ENCODE assay signal across 7 cellular contexts in genomic region chr19:34232566-34233481, GRCh38. TPM values are rescaled to one million over a fixed set of nuclear protein-coding genes. Genes with fewer than 3 reads are reported as not detected.
DNase-seq lines count a peak whose midpoint lies in the region; ATAC-seq and TF ChIP-seq lines count a peak whose summit lies in the region.

No MANE protein-coding gene starts in this region.

- H3K4ac ChIP-seq in trophoblast cell (ENCODE audit: low read depth, low read length): no peak overlapping the region

- H3K23ac ChIP-seq in trophoblast cell (ENCODE audit: low read length): no peak overlapping the region

- no peak overlapping the region for H4K91ac ChIP-seq in trophoblast cell (ENCODE audit: low read depth, low read length)

- H2BK120ac ChIP-seq in trophoblast cell (ENCODE audit: insufficient read depth, low read length, poor library complexity): no peak overlapping the region

- no peaks in the 10 kb centered on the region for H3K79me2 ChIP-seq in trophoblast cell (ENCODE audit: control insufficient read depth, insufficient read depth, low read length, poor library complexity)

- CTCF ChIA-PET in activated CD4-positive, alpha-beta memory T cell treated with anti-CD3 and anti-CD28 coated beads, Interleukin-2, amount 10 ng/mL, durations not matched to agents 7 days and 5 days (lab: Charles Lee): interaction anchor here (0.5 to 2.1 kb wide), 10 partner anchors 8 to 127 kb away, joined by 3 to 6 read pairs (median 3); partner anchors contain the start of gene LSM14A

- no peaks in the 10 kb centered on the region for H3K27me3 ChIP-seq in trophoblast cell (ENCODE audit: insufficient read depth, low read length)

- H3K9me3 Mint-ChIP-seq in activated CD4-positive, alpha-beta memory T cell treated with anti-CD3 and anti-CD28 coated beads, Interleukin-2, amount 10 ng/mL, durations not matched to agents 7 days and 5 days: no peaks in the 10 kb centered on the region

- peaks cover 33% of the 10 kb centered on the region for H3K36me3 Mint-ChIP-seq in activated CD4-positive, alpha-beta memory T cell treated with anti-CD3 and anti-CD28 coated beads, Interleukin-2, amount 10 ng/mL, durations not matched to agents 7 days and 5 days (ENCODE audit: low read depth)

- H3K4me3 ChIP-seq in foreskin fibroblast (ENCODE audit: low read depth in 1 of 2, low read length in 2 of 2) (peak overlapping the region in 1 of 2 donors; percentile 21), trophoblast cell (ENCODE audit: low read depth, low read length) (no peak overlapping the region)

- peak overlapping the region; percentile 85 for H3K27ac Mint-ChIP-seq in activated CD4-positive, alpha-beta memory T cell treated with anti-CD3 and anti-CD28 coated beads, Interleukin-2, amount 10 ng/mL, durations not matched to agents 7 days and 5 days

- peak overlapping the region; percentile 63 for H2BK12ac ChIP-seq in trophoblast cell (ENCODE audit: low read length)

- H3K4me3 Mint-ChIP-seq in activated CD4-positive, alpha-beta memory T cell treated with anti-CD3 and anti-CD28 coated beads, Interleukin-2, amount 10 ng/mL, durations not matched to agents 7 days and 5 days: peak overlapping the region; percentile 58

- ATAC-seq in GM18499 (IDR thresholded peaks at IDR 0.05; ENCODE audit: insufficient read depth, unreplicated experiment): peak; percentile 51
- peak; percentile 62 for ATAC-seq in HG03354 (IDR thresholded peaks at IDR 0.05; ENCODE audit: poor library complexity, severe bottlenecking, unreplicated experiment)
- ATAC-seq in GM18909 (IDR thresholded peaks at IDR 0.05; ENCODE audit: poor library complexity, unreplicated experiment): no peak

- peaks cover 8 to 23% of the 10 kb centered on the region in 2 experiments for H3K36me3 ChIP-seq in trophoblast cell (ENCODE audit: control insufficient read depth in 1 of 2, insufficient read depth in 2 of 2, low read length in 2 of 2)

- no peak overlapping the region for H3K14ac ChIP-seq in trophoblast cell (ENCODE audit: low read length)

- H3K4me2 ChIP-seq in trophoblast cell (ENCODE audit: low read length): no peak overlapping the region

- TF ChIP-seq CTCF in foreskin fibroblast (IDR thresholded peaks at IDR 0.05; ENCODE audit: low read depth, low read length): no peak

- no peak overlapping the region for H3K18ac ChIP-seq in trophoblast cell (ENCODE audit: low read length)

- no peak overlapping the region for H2AFZ ChIP-seq in trophoblast cell (ENCODE audit: insufficient read depth, low read length, poor library complexity)

- H3K9ac ChIP-seq in trophoblast cell (ENCODE audit: low read length): no peak overlapping the region

- no peak overlapping the region for H4K8ac ChIP-seq in trophoblast cell (ENCODE audit: low read depth, low read length)

- peak overlapping the region; percentile 56 for H3K27ac ChIP-seq in trophoblast cell (ENCODE audit: low read depth, low read length)

- POLR2A ChIA-PET in activated CD4-positive, alpha-beta memory T cell treated with anti-CD3 and anti-CD28 coated beads, Interleukin-2, amount 10 ng/mL, durations not matched to agents 7 days and 5 days (lab: Charles Lee): interaction anchor here (0.9 to 2.9 kb wide), 11 partner anchors 10 to 120 kb away, joined by 3 to 18 read pairs (median 4); partner anchors contain the start of gene LSM14A

- H2BK5ac ChIP-seq in trophoblast cell (ENCODE audit: low read depth, low read length, poor library complexity): no peak overlapping the region

- WGBS in trophoblast cell (ENCODE audit: extremely low coverage, insufficient coverage, insufficient read length): no CpG with 5 or more reads among the region's 11 CpGs

- H3K9me3 ChIP-seq in trophoblast cell (ENCODE audit: insufficient read depth, low read depth, low read length): no peaks in the 10 kb centered on the region

- peaks cover 48% of the 10 kb centered on the region for H3K4me1 Mint-ChIP-seq in activated CD4-positive, alpha-beta memory T cell treated with anti-CD3 and anti-CD28 coated beads, Interleukin-2, amount 10 ng/mL, durations not matched to agents 7 days and 5 days

- H4K12ac ChIP-seq in trophoblast cell (ENCODE audit: low read depth, low read length): no peak overlapping the region

- H3K4me1 ChIP-seq in trophoblast cell (ENCODE audit: control insufficient read depth in 1 of 2, insufficient read depth in 2 of 2, low read length in 2 of 2): peaks cover 11 to 16% of the 10 kb centered on the region in 2 experiments

- peak; percentile 35 for DNase-seq in activated CD4-positive, alpha-beta memory T cell treated with anti-CD3 and anti-CD28 coated beads, Interleukin-2, amount 10 ng/mL, durations not matched to agents 7 days and 5 days
- DNase-seq in foreskin fibroblast (peak; percentile 86 to 91), trophoblast cell (peak in 1 of 2 donors; percentile 23), NCI-H748 treated with DMSO at 0.1 percent for 48 hours (lab: John Stamatoyannopoulos, UW) (no peak)

- H2AK5ac ChIP-seq in trophoblast cell (ENCODE audit: low read length): no peak overlapping the region

- no peaks in the 10 kb centered on the region for H3K79me1 ChIP-seq in trophoblast cell (ENCODE audit: low read length)

- H3K27me3 Mint-ChIP-seq in activated CD4-positive, alpha-beta memory T cell treated with anti-CD3 and anti-CD28 coated beads, Interleukin-2, amount 10 ng/mL, durations not matched to agents 7 days and 5 days: no peaks in the 10 kb centered on the region

RNA-seq across cellular contexts. Expression of gene GARRE1, which starts 21.5 kb away (rescaled TPM):
- total RNA-seq in activated CD4-positive, alpha-beta memory T cell treated with anti-CD3 and anti-CD28 coated beads, Interleukin-2, amount 10 ng/mL, durations not matched to agents 7 days and 5 days: 10 to 100 TPM; 14.3 to 14.4 TPM
- 26.4 and 28.0 TPM in 2 replicates for polyA plus RNA-seq in trophoblast cell (2013)
